Comparison of ENCODE assay signal across 1 cellular context in genomic region chr1:204455063-204455830, GRCh38.
TF ChIP-seq lines count a peak whose summit lies in the region.

No MANE protein-coding gene starts in this region.

TF ChIP-seq in GM23338, 12 proteins besides CTCF, POLR2A, EP300 and RAD21 (continued from another document):
- TF ChIP-seq STAT1 (IDR thresholded peaks at IDR 0.05; ENCODE audit: unreplicated experiment): no peak
- no peak for TF ChIP-seq ZNF114 (CRISPR knock-in tag; IDR thresholded peaks at IDR 0.05)
- no peak for TF ChIP-seq CREB1 (CRISPR knock-in tag; IDR thresholded peaks at IDR 0.05; ENCODE audit: low read depth)
- no peak for TF ChIP-seq JUNB (IDR thresholded peaks at IDR 0.05; ENCODE audit: unreplicated experiment)
- TF ChIP-seq REST (IDR thresholded peaks at IDR 0.05; ENCODE audit: unreplicated experiment): no peak
- TF ChIP-seq POLR2AphosphoS5 (IDR thresholded peaks at IDR 0.05; ENCODE audit: low read depth): no peak
- no peak for TF ChIP-seq NANOG (IDR thresholded peaks at IDR 0.05; ENCODE audit: borderline replicate concordance)
- no peak for TF ChIP-seq EZH2phosphoT487 (IDR thresholded peaks at IDR 0.05; ENCODE audit: unreplicated experiment)
